Comparison of ENCODE assay signal across 8 cellular contexts in the genomic region with DNA sequence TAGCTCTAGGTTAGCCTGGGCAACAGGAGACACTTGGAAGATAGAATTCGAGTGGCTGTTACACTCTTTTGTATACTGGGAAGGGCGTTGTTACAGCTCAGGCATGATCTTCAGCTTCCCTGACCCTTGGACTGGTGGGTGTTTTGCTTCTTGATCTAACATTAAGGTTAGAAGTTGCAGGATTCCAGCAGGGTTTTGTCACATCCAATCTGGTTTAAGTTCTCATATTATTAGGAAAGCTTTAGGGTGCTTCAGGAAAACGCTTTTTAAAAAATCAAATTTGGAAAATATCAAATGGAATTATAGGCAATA. TPM values are rescaled to one million over a fixed set of nuclear protein-coding genes. Genes with fewer than 3 reads are reported as not detected.
DNase-seq lines count a peak whose midpoint lies in the region; ATAC-seq and TF ChIP-seq lines count a peak whose summit lies in the region.
"Not testable (repeated sequence)": the region's sequence is repeated elsewhere in the genome, so short reads cannot be mapped to it uniquely, and the experiment has no call there.
"Had no signal": no experiment of that assay in that cellular context is flagged by ENCODE, and none has a peak within 500 bp of the region (broad histone marks: within the 10 kb centered on the region; RNA-seq: fewer than 3 reads in every experiment).

No MANE protein-coding gene starts in this region.

- H2AFZ ChIP-seq in Loucy (ENCODE audit: low read length): not testable (repeated sequence)

- peak overlapping the region in 3 of 4 donors; percentile 9 to 55 (median 48) for H3K4me3 Mint-ChIP-seq in CD4-positive, CD25-positive, alpha-beta regulatory T cell
- H3K4me3 Mint-ChIP-seq in T-helper 17 cell (peak overlapping the region; percentile 4), chondrocyte (ENCODE audit: unreplicated experiment) (peak overlapping the region; percentile 9), osteocyte (ENCODE audit: unreplicated experiment) (peak overlapping the region; percentile 33)
- H3K4me3 Mint-ChIP-seq in activated T-helper 1 cell treated with anti-CD3 and anti-CD28 coated beads, Interleukin-12 subunit alpha, Interleukin-12 subunit beta, Interleukin-2, Interleukin-4 antibody, amounts not matched to agents 30 ng/mL and 10 ng/mL and 1 ng/mL, durations not matched to agents 14 hours and 24 hours and 36 hours: peak overlapping the region; percentile 24

- H3K9me3 ChIP-seq in CD4-positive, CD25-positive, alpha-beta regulatory T cell (ENCODE audit: control insufficient read depth in 2 of 2, low read length in 2 of 2); Loucy (ENCODE audit: insufficient read depth, low read depth, low read length); T-helper 17 cell (ENCODE audit: control insufficient read depth, low read length, poor library complexity, severe bottlenecking); right lobe of liver: not testable (repeated sequence)

- H3K27me3 ChIP-seq in CD4-positive, CD25-positive, alpha-beta regulatory T cell (ENCODE audit: control insufficient read depth, insufficient read depth, low read length); Loucy (ENCODE audit: insufficient read depth, low read length, poor library complexity, severe bottlenecking); right lobe of liver: not testable (repeated sequence)

- not testable (repeated sequence) for H3K9me2 ChIP-seq in Loucy (replicated peaks; ENCODE audit: low read depth, low read length)

- H3K4me1 Mint-ChIP-seq in CD4-positive, CD25-positive, alpha-beta regulatory T cell: peaks cover 4 to 38% (median 26%) of the 10 kb centered on the region in 4 donors
- H3K4me1 Mint-ChIP-seq in T-helper 17 cell (peaks cover 14% of the 10 kb centered on the region), chondrocyte (ENCODE audit: low read depth) (peaks cover 32% of the 10 kb centered on the region), osteocyte (ENCODE audit: unreplicated experiment) (peaks cover 24% of the 10 kb centered on the region)
- peaks cover 38% of the 10 kb centered on the region for H3K4me1 Mint-ChIP-seq in activated T-helper 1 cell treated with anti-CD3 and anti-CD28 coated beads, Interleukin-12 subunit alpha, Interleukin-12 subunit beta, Interleukin-2, Interleukin-4 antibody, amounts not matched to agents 30 ng/mL and 10 ng/mL and 1 ng/mL, durations not matched to agents 14 hours and 24 hours and 36 hours (ENCODE audit: low read depth)

- not testable (repeated sequence) for TF ChIP-seq POLR2A in right lobe of liver (IDR thresholded peaks at IDR 0.05)

- H3K4me2 ChIP-seq in Loucy (ENCODE audit: low read depth, low read length, poor library complexity, severe bottlenecking): peak overlapping the region; percentile 27

- not testable (repeated sequence) for DNase-seq in CD4-positive, CD25-positive, alpha-beta regulatory T cell; T-helper 17 cell; activated T-helper 1 cell treated with anti-CD3 and anti-CD28 coated beads, Interleukin-12 subunit alpha, Interleukin-12 subunit beta, Interleukin-2, Interleukin-4 antibody, amounts not matched to agents 30 ng/mL and 10 ng/mL and 1 ng/mL, durations not matched to agents 14 hours and 24 hours and 36 hours (ENCODE audit: low spot score); chondrocyte (ENCODE audit: low spot score); right lobe of liver; osteocyte (ENCODE audit: extremely low spot score, unreplicated experiment)

- H3K27ac Mint-ChIP-seq in CD4-positive, CD25-positive, alpha-beta regulatory T cell: peak overlapping the region; percentile 5 to 33 (median 18)
- H3K27ac Mint-ChIP-seq in T-helper 17 cell (peak overlapping the region; percentile 19), chondrocyte (ENCODE audit: unreplicated experiment) (peak overlapping the region; percentile 86), osteocyte (ENCODE audit: unreplicated experiment) (peak overlapping the region; percentile 65)
- H3K27ac Mint-ChIP-seq in activated T-helper 1 cell treated with anti-CD3 and anti-CD28 coated beads, Interleukin-12 subunit alpha, Interleukin-12 subunit beta, Interleukin-2, Interleukin-4 antibody, amounts not matched to agents 30 ng/mL and 10 ng/mL and 1 ng/mL, durations not matched to agents 14 hours and 24 hours and 36 hours: not testable (repeated sequence)

- not testable (repeated sequence) for H3K79me2 ChIP-seq in Loucy (ENCODE audit: insufficient read depth, low read length)

- not testable (repeated sequence) for H3K27me3 Mint-ChIP-seq in CD4-positive, CD25-positive, alpha-beta regulatory T cell; T-helper 17 cell; activated T-helper 1 cell treated with anti-CD3 and anti-CD28 coated beads, Interleukin-12 subunit alpha, Interleukin-12 subunit beta, Interleukin-2, Interleukin-4 antibody, amounts not matched to agents 30 ng/mL and 10 ng/mL and 1 ng/mL, durations not matched to agents 14 hours and 24 hours and 36 hours (ENCODE audit: insufficient read depth); chondrocyte (ENCODE audit: low read depth); osteocyte (ENCODE audit: unreplicated experiment)

- not testable (repeated sequence) for H4K20me1 ChIP-seq in Loucy (ENCODE audit: insufficient read depth, low read length, poor library complexity, severe bottlenecking)

- intact Hi-C loops in activated T-helper 1 cell treated with anti-CD3 and anti-CD28 coated beads, Interleukin-12 subunit alpha, Interleukin-12 subunit beta, Interleukin-2, Interleukin-4 antibody, amounts not matched to agents 30 ng/mL and 10 ng/mL and 1 ng/mL, durations not matched to agents 14 hours and 24 hours and 36 hours (cut with micrococcal nuclease); right lobe of liver (cut with DNase I): not testable (repeated sequence)

- 43% methylated on average over 3 of the region's 3 CpGs for WGBS in right lobe of liver (ENCODE audit: insufficient coverage, low coverage, low lambda C conversion rate, missing lambda C conversion rate)

- not testable (repeated sequence) for H3K9me3 Mint-ChIP-seq in CD4-positive, CD25-positive, alpha-beta regulatory T cell; activated T-helper 1 cell treated with anti-CD3 and anti-CD28 coated beads, Interleukin-12 subunit alpha, Interleukin-12 subunit beta, Interleukin-2, Interleukin-4 antibody, amounts not matched to agents 30 ng/mL and 10 ng/mL and 1 ng/mL, durations not matched to agents 14 hours and 24 hours and 36 hours; chondrocyte (ENCODE audit: low read depth); osteocyte (ENCODE audit: unreplicated experiment)

- not testable (repeated sequence) for H3K9ac ChIP-seq in Loucy (ENCODE audit: low read depth, low read length, poor library complexity, severe bottlenecking)

- not testable (repeated sequence) for H3K36me3 Mint-ChIP-seq in CD4-positive, CD25-positive, alpha-beta regulatory T cell; T-helper 17 cell (ENCODE audit: low read depth); activated T-helper 1 cell treated with anti-CD3 and anti-CD28 coated beads, Interleukin-12 subunit alpha, Interleukin-12 subunit beta, Interleukin-2, Interleukin-4 antibody, amounts not matched to agents 30 ng/mL and 10 ng/mL and 1 ng/mL, durations not matched to agents 14 hours and 24 hours and 36 hours (ENCODE audit: low read depth); chondrocyte (ENCODE audit: low read depth); osteocyte (ENCODE audit: unreplicated experiment)

- ATAC-seq in CD4-positive, CD25-positive, alpha-beta regulatory T cell (ENCODE audit: low read depth in 2 of 2); T-helper 17 cell: not testable (repeated sequence)
- peak; percentile 21 to 41 (median 30) for ATAC-seq in right lobe of liver

- H3K4me1 ChIP-seq in CD4-positive, CD25-positive, alpha-beta regulatory T cell (ENCODE audit: control insufficient read depth, insufficient read depth, low read length, poor library complexity, severe bottlenecking); Loucy (ENCODE audit: insufficient read depth, low read length, poor library complexity, severe bottlenecking): not testable (repeated sequence)
- peaks cover 0 to 38% (median 0%) of the 10 kb centered on the region in 4 donors for H3K4me1 ChIP-seq in right lobe of liver

- TF ChIP-seq CTCF in Loucy (conservative IDR thresholded peaks at IDR 0.05; ENCODE audit: low read length); chondrocyte (IDR thresholded peaks at IDR 0.05); right lobe of liver (IDR thresholded peaks at IDR 0.05); osteocyte (IDR thresholded peaks at IDR 0.05): not testable (repeated sequence)

- not testable (repeated sequence) for H3F3A ChIP-seq in Loucy (ENCODE audit: low read depth)

- H3K27ac ChIP-seq in CD4-positive, CD25-positive, alpha-beta regulatory T cell (ENCODE audit: insufficient read depth, low read length, poor library complexity, severe bottlenecking): not testable (repeated sequence)
- peak overlapping the region; percentile 76 to 88 (median 85) for H3K27ac ChIP-seq in right lobe of liver

- not testable (repeated sequence) for H3K36me3 ChIP-seq in CD4-positive, CD25-positive, alpha-beta regulatory T cell (ENCODE audit: control insufficient read depth, insufficient read depth, low read length); Loucy (ENCODE audit: insufficient read depth, low read length); right lobe of liver

- not testable (repeated sequence) for H3K4me3 ChIP-seq in CD4-positive, CD25-positive, alpha-beta regulatory T cell (ENCODE audit: low read depth, low read length); Loucy (ENCODE audit: low read length, poor library complexity, severe bottlenecking)
- peak overlapping the region in 1 of 3 donors; percentile 22 for H3K4me3 ChIP-seq in right lobe of liver

RNA-seq across cellular contexts. Expression of a gene that starts 29.1 kb away (rescaled TPM):
- total RNA-seq in CD4-positive, CD25-positive, alpha-beta regulatory T cell: not detected
- polyA plus RNA-seq in CD4-positive, CD25-positive, alpha-beta regulatory T cell: not detected
- total RNA-seq in T-helper 17 cell (not detected), chondrocyte (not detected in 3 replicates), right lobe of liver (100 to 1,000 TPM in 4 of 6 experiments, 10 to 100 TPM in 2; 53.0 to 215 (median 109) TPM), osteocyte (not detected in 2 replicates)
- not detected in 2 replicates for total RNA-seq in activated T-helper 1 cell treated with anti-CD3 and anti-CD28 coated beads, Interleukin-12 subunit alpha, Interleukin-12 subunit beta, Interleukin-2, Interleukin-4 antibody, amounts not matched to agents 30 ng/mL and 10 ng/mL and 1 ng/mL, durations not matched to agents 14 hours and 24 hours and 36 hours
- total RNA-seq: GM23248 had no signal
- polyA plus RNA-seq: GM23248 had no signal

RNA-seq across cellular contexts. Expression of a gene that starts 54.2 kb away (rescaled TPM):
- 1,496 TPM for total RNA-seq in CD4-positive, CD25-positive, alpha-beta regulatory T cell
- polyA plus RNA-seq in CD4-positive, CD25-positive, alpha-beta regulatory T cell: 1,000 to 10,000 TPM; 2,637 to 4,955 (median 3,590) TPM
- total RNA-seq in T-helper 17 cell (100 to 1,000 TPM; 567 to 927 TPM), chondrocyte (3.8 to 55.5 TPM (median 4.0 TPM) in 3 replicates), right lobe of liver (100 to 1,000 TPM in 3 of 6 experiments, 10 to 100 TPM in 3; 56.3 to 398 (median 134) TPM), osteocyte (246 and 274 TPM in 2 replicates)
- 107 and 108 TPM in 2 replicates for total RNA-seq in activated T-helper 1 cell treated with anti-CD3 and anti-CD28 coated beads, Interleukin-12 subunit alpha, Interleukin-12 subunit beta, Interleukin-2, Interleukin-4 antibody, amounts not matched to agents 30 ng/mL and 10 ng/mL and 1 ng/mL, durations not matched to agents 14 hours and 24 hours and 36 hours

Comparison
In these comparisons a context has a peak if more than half of its experiments do, and no peak if none do; other contexts are left out.
1. RNA of a gene that starts 29.1 kb away (total RNA-seq): 53.0 to 215 TPM in right lobe of liver; not detected in CD4-positive, CD25-positive, alpha-beta regulatory T cell (single experiment), not detected in T-helper 17 cell, not detected in activated T-helper 1 cell treated with anti-CD3 and anti-CD28 coated beads, Interleukin-12 subunit alpha, Interleukin-12 subunit beta, Interleukin-2, Interleukin-4 antibody, amounts not matched to agents 30 ng/mL and 10 ng/mL and 1 ng/mL, durations not matched to agents 14 hours and 24 hours and 36 hours, not detected in chondrocyte and not detected in osteocyte; every median in the first group is over 10 times any median in the second.
2. Peak in every context shown above with its lines, with median percentiles within 50 percentile points of each other: H3K4me3 Mint-ChIP-seq.